In the genomic region with DNA sequence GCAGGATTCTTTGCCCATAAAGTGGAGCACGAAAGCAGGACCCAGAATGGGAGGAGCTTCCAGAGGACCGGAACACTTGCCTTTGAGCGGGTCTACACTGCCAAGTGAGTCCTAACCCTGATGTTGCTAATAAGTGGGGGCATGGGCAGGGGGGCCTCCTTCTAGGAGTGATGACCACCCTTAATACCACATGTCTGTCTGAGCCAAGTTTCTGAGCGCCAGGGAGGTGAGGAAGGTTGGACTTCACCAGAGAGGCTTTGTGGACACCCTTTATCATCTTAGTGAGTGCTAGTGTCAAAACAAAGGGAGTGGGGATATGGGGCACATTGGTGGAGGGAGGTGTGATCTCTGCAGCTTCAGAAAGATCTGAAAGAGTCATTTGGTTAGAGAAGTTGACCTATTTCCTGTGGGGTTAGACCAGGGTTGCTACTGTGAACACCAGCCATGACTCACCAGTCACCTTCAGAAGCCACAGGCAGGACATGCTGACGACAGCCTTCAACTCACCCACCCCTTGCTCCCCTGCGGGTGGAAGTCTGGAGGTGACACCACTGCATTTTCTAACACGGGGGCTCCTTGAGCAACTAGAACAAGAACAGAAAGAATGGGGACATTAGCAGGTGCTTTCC, we compare ENCODE assay signal across 8 cellular contexts. TPM values are rescaled to one million over a fixed set of nuclear protein-coding genes. Genes with fewer than 3 reads are reported as not detected.
DNase-seq lines count a peak whose midpoint lies in the region; ATAC-seq and TF ChIP-seq lines count a peak whose summit lies in the region.

No MANE protein-coding gene starts in this region.

- peaks cover 60% of the 10 kb centered on the region in 2 donors for H3K4me1 Mint-ChIP-seq in natural killer cell treated with Interleukin-12 subunit alpha and Interleukin-12 subunit beta and Interleukin-15 and Interleukin-18, amount 100 ng/mL, for 72 hours (ENCODE audit: low read depth in 2 of 2)

- 73 to 79% methylated on average over 7 of the region's 7 CpGs for WGBS in tibial nerve, 2 donors

- H3K4me3 ChIP-seq in right atrium auricular region = no peak overlapping the region
- H3K4me3 ChIP-seq in tibial artery = no peak overlapping the region
- H3K4me3 ChIP-seq in tibial nerve = no peak overlapping the region

- peak overlapping the region; percentile 87 to 90 for H3K27ac Mint-ChIP-seq in natural killer cell treated with Interleukin-12 subunit alpha and Interleukin-12 subunit beta and Interleukin-15 and Interleukin-18, amount 100 ng/mL, for 72 hours

- no peak for TF ChIP-seq POLR2A in tibial nerve (IDR thresholded peaks at IDR 0.05)

- peak; percentile 91 for ATAC-seq in HG03378 (IDR thresholded peaks at IDR 0.05; ENCODE audit: unreplicated experiment)
- peak; percentile 93 to 95 for ATAC-seq in natural killer cell treated with Interleukin-12 subunit alpha and Interleukin-12 subunit beta and Interleukin-15 and Interleukin-18, amount 100 ng/mL, for 72 hours

- no peak for TF ChIP-seq CTCF in right atrium auricular region (IDR thresholded peaks at IDR 0.05)
- no peak for TF ChIP-seq CTCF in tibial artery (IDR thresholded peaks at IDR 0.05)
- no peak for TF ChIP-seq CTCF in tibial nerve (IDR thresholded peaks at IDR 0.05)

- TF ChIP-seq EP300 in tibial nerve (IDR thresholded peaks at IDR 0.05) = no peak

- peaks cover 33% of the 10 kb centered on the region for H3K36me3 Mint-ChIP-seq in natural killer cell treated with Interleukin-12 subunit alpha and Interleukin-12 subunit beta and Interleukin-15 and Interleukin-18, amount 100 ng/mL, for 72 hours

- H3K27ac ChIP-seq in right atrium auricular region (peak overlapping the region in 1 of 2 donors; percentile 16), tibial artery (peak overlapping the region; percentile 74 to 76), tibial nerve (peak overlapping the region in 1 of 4 donors; percentile 43)

- H3K4me1 ChIP-seq in right atrium auricular region (peaks cover 0 to 47% of the 10 kb centered on the region in 2 donors), tibial artery (peaks cover 3 to 54% (median 37%) of the 10 kb centered on the region in 4 donors), tibial nerve (peaks cover 0 to 36% (median 20%) of the 10 kb centered on the region in 4 donors)

- intact Hi-C loops in cardiac septum (cut with DNase I) (no loop called here), tibial artery (cut with DNase I; ENCODE audit: low total_unique reads) (no loop called here)

- H3K9me3 ChIP-seq in right atrium auricular region = no peaks in the 10 kb centered on the region
- no peaks in the 10 kb centered on the region for H3K9me3 ChIP-seq in tibial artery
- no peaks in the 10 kb centered on the region for H3K9me3 ChIP-seq in tibial nerve

- no peaks in the 10 kb centered on the region for H3K27me3 Mint-ChIP-seq in natural killer cell treated with Interleukin-12 subunit alpha and Interleukin-12 subunit beta and Interleukin-15 and Interleukin-18, amount 100 ng/mL, for 72 hours

- DNase-seq in cardiac septum (ENCODE audit: low spot score) (peak; percentile 88), right atrium auricular region (ENCODE audit: low spot score) (no peak), T-helper 22 cell (ENCODE audit: low read depth) (peak; percentile 89), astrocyte of the hippocampus (ENCODE audit: low read depth, low spot score) (peak; percentile 48), tibial artery (no peak), tibial nerve (ENCODE audit: low spot score in 2 of 2) (no peak)
- DNase-seq in natural killer cell treated with Interleukin-12 subunit alpha and Interleukin-12 subunit beta and Interleukin-15 and Interleukin-18, amount 100 ng/mL, for 72 hours (ENCODE audit: low spot score) = peak; percentile 96

- H3K4me3 Mint-ChIP-seq in natural killer cell treated with Interleukin-12 subunit alpha and Interleukin-12 subunit beta and Interleukin-15 and Interleukin-18, amount 100 ng/mL, for 72 hours = peak overlapping the region; percentile 90

- peaks cover 3% of the 10 kb centered on the region for H3K9me3 Mint-ChIP-seq in natural killer cell treated with Interleukin-12 subunit alpha and Interleukin-12 subunit beta and Interleukin-15 and Interleukin-18, amount 100 ng/mL, for 72 hours

- no peaks in the 10 kb centered on the region for H3K36me3 ChIP-seq in right atrium auricular region
- no peaks in the 10 kb centered on the region for H3K36me3 ChIP-seq in tibial artery
- H3K36me3 ChIP-seq in tibial nerve = no peaks in the 10 kb centered on the region

- no peaks in the 10 kb centered on the region for H3K27me3 ChIP-seq in right atrium auricular region
- H3K27me3 ChIP-seq in tibial artery = no peaks in the 10 kb centered on the region
- no peaks in the 10 kb centered on the region for H3K27me3 ChIP-seq in tibial nerve

RNA-seq across cellular contexts. Expression of a gene that starts 8.8 kb away (rescaled TPM):
- total RNA-seq in cardiac septum (5.4 TPM), right atrium auricular region (10 to 100 TPM in 1 of 2 donors, 1 to 10 TPM in 1; 7.4 to 41.4 TPM), tibial nerve (10 to 100 TPM; 25.3 to 41.4 (median 33.1) TPM)
- total RNA-seq in natural killer cell treated with Interleukin-12 subunit alpha and Interleukin-12 subunit beta and Interleukin-15 and Interleukin-18, amount 100 ng/mL, for 72 hours = 100 to 1,000 TPM in 1 of 2 donors, 10 to 100 TPM in 1; 49.8 to 173 TPM

Comparison
In these comparisons a context has a peak if more than half of its experiments do, and no peak if none do; other contexts are left out.
1. DNase-seq: peak in cardiac septum (single experiment), T-helper 22 cell (single experiment), astrocyte of the hippocampus (single experiment) and natural killer cell treated with Interleukin-12 subunit alpha and Interleukin-12 subunit beta and Interleukin-15 and Interleukin-18, amount 100 ng/mL, for 72 hours (single experiment); none in right atrium auricular region (single experiment), tibial artery (0 of 2) and tibial nerve (0 of 2).